ENCODE assay signal across 9 cellular contexts in genomic region chr19:18117692-18118378, GRCh38. TPM values are rescaled to one million over a fixed set of nuclear protein-coding genes. Genes with fewer than 3 reads are reported as not detected.
DNase-seq lines count a peak whose midpoint lies in the region; ATAC-seq, FAIRE-seq and TF ChIP-seq lines count a peak whose summit lies in the region.
"Had no signal": no experiment of that assay in that cellular context is flagged by ENCODE, and none has a peak within 500 bp of the region (broad histone marks: within the 10 kb centered on the region; RNA-seq: fewer than 3 reads in every experiment).

No MANE protein-coding gene starts in this region.

- peak overlapping the region; percentile 63 for H2AFZ ChIP-seq in keratinocyte (ENCODE audit: control insufficient read depth, low read length)

- H3K9me3 ChIP-seq in keratinocyte (ENCODE audit: control insufficient read depth, low read depth, low read length), result no peaks in the 10 kb centered on the region

- H4K20me1 ChIP-seq in keratinocyte (ENCODE audit: control insufficient read depth, extremely low read depth, insufficient read depth, low read length), result no peaks in the 10 kb centered on the region

- H3K4me2 ChIP-seq in keratinocyte (ENCODE audit: control insufficient read depth, extremely low read depth, insufficient read depth, low read depth, low read length), result peak overlapping the region; percentile 91

- no peaks in the 10 kb centered on the region for H3K36me3 ChIP-seq in keratinocyte (ENCODE audit: control insufficient read depth in 2 of 2, extremely low read depth in 1 of 2, insufficient read depth in 2 of 2, low read length in 2 of 2)

- H3K9ac ChIP-seq in keratinocyte (ENCODE audit: control insufficient read depth, extremely low read depth, insufficient read depth, low read length), result peak overlapping the region; percentile 75

- TF ChIP-seq CTCF in keratinocyte (optimal IDR thresholded peaks at IDR 0.05 in 1 of 3, IDR thresholded peaks at IDR 0.05 in 1 of 3, conservative IDR thresholded peaks at IDR 0.05 in 1 of 3; ENCODE audit: extremely low read depth in 1 of 3, insufficient read depth in 2 of 3, low read length in 3 of 3), result no peak

- H3K79me2 ChIP-seq in keratinocyte (ENCODE audit: control insufficient read depth, insufficient read depth, low read length), result no peaks in the 10 kb centered on the region

- H3K27me3 ChIP-seq in keratinocyte (ENCODE audit: control insufficient read depth, extremely low read depth, insufficient read depth, low read length), result no peaks in the 10 kb centered on the region

- no peaks in the 10 kb centered on the region for H3K9me1 ChIP-seq in keratinocyte (ENCODE audit: control insufficient read depth, extremely low read depth, insufficient read depth, low read length)

- peak overlapping the region; percentile 61 to 71 (median 66) for H3K4me3 ChIP-seq in keratinocyte (ENCODE audit: control insufficient read depth in 2 of 3, extremely low read depth in 1 of 3, insufficient read depth in 2 of 3, low read depth in 1 of 3, low read length in 3 of 3)

- FAIRE-seq in keratinocyte (lab: Jason Lieb, UNC), result no peak
- FAIRE-seq: G401.6 had no signal

- dilution Hi-C loops in keratinocyte (cut with MboI; ENCODE audit: extremely low pct_ligation_motif_present, low sequenced_read_pairs), result no loop called here

- ATAC-seq in HG03097 (IDR thresholded peaks at IDR 0.05; ENCODE audit: low FRiP score, unreplicated experiment), result peak; percentile 71

- peak overlapping the region; percentile 96 for H3K27ac ChIP-seq in caudate nucleus (ENCODE audit: low read depth, low read length)
- H3K27ac ChIP-seq in keratinocyte (ENCODE audit: control insufficient read depth, insufficient read depth, low read length), result no peak overlapping the region

- peaks cover 10% of the 10 kb centered on the region for H3K4me1 ChIP-seq in keratinocyte (ENCODE audit: control insufficient read depth, extremely low read depth, insufficient read depth, low read length)

- DNase-seq in SIG-M5 treated with dmso at 0.1 percent for 504 hours (lab: John Stamatoyannopoulos, UW; ENCODE audit: unreplicated experiment) (peak; percentile 81), SIG-M5 (lab: John Stamatoyannopoulos, UW) (no peak), NCI-H2227 treated with DMSO at 0.1 percent for 48 hours (lab: John Stamatoyannopoulos, UW) (peak; percentile 73), caudate nucleus (lab: John Stamatoyannopoulos, UW) (peak in 60 of 61 donors; percentile 17 to 93 (median 82)), keratinocyte (ENCODE audit: low read depth, low spot score) (no peak)
- peak; percentile 93 to 96 (median 94) for DNase-seq in activated CD4-positive, CD25-positive, alpha-beta regulatory T cell (lab: John Stamatoyannopoulos, UW)
- peak; percentile 85 to 92 for DNase-seq in stimulated activated CD4-positive, alpha-beta T cell treated with anti-CD3 and anti-CD28 coated beads, Interleukin-12 subunit alpha, Interleukin-12 subunit beta, amount 100 ng/mL, for 24 hours (ENCODE audit: low read depth in 2 of 2)

RNA-seq across cellular contexts. Expression of gene MAST3, which starts 20.3 kb away (rescaled TPM):
- 0.73 to 1.4 TPM (median 0.76 TPM) in 3 replicates for polyA plus RNA-seq in keratinocyte
- polyA plus RNA-seq in keratinocyte (2011; ENCODE audit: low read depth), result 1.8 TPM
- 0.86 and 1.5 TPM in 2 replicates for polyA plus RNA-seq in keratinocyte (2011; cell fraction: cytosol; rRNA removed)
- 3.7 and 4.3 TPM in 2 replicates for polyA plus RNA-seq in keratinocyte (2011; cell fraction: nucleus; rRNA removed)
- 1.9 and 2.3 TPM in 2 replicates for polyA plus RNA-seq in keratinocyte (2012; ENCODE audit: low replicate concordance)
- 1.6 to 7.7 TPM (median 2.5 TPM) in 3 replicates for polyA minus RNA-seq in keratinocyte
- polyA minus RNA-seq in keratinocyte (2011; cell fraction: cytosol; rRNA and poly(A)+ RNA removed), result 5.0 TPM
- 4.4 and 5.1 TPM in 2 replicates for polyA minus RNA-seq in keratinocyte (2011; cell fraction: nucleus; rRNA and poly(A)+ RNA removed)

RNA-seq across cellular contexts. Expression of gene IL12RB1, which starts 31.1 kb away (rescaled TPM):
- polyA plus RNA-seq in keratinocyte, result 0.09 TPM in 1 of 3 replicates, not detected in the others
- not detected for polyA plus RNA-seq in keratinocyte (2011; ENCODE audit: low read depth)
- 0.08 TPM in 1 of 2 replicates, not detected in the other for polyA plus RNA-seq in keratinocyte (2011; cell fraction: cytosol; rRNA removed)
- polyA plus RNA-seq in keratinocyte (2011; cell fraction: nucleus; rRNA removed), result 0.10 TPM in 1 of 2 replicates, not detected in the other
- 0.07 TPM in 1 of 2 replicates, not detected in the other for polyA plus RNA-seq in keratinocyte (2012; ENCODE audit: low replicate concordance)
- 0.36 to 0.46 TPM in 2 of 3 replicates, not detected in the other for polyA minus RNA-seq in keratinocyte
- not detected for polyA minus RNA-seq in keratinocyte (2011; cell fraction: cytosol; rRNA and poly(A)+ RNA removed)
- polyA minus RNA-seq in keratinocyte (2011; cell fraction: nucleus; rRNA and poly(A)+ RNA removed), result not detected in 2 replicates

RNA-seq across cellular contexts. Expression of gene PIK3R2, which starts 35.1 kb away (rescaled TPM):
- 12.4 to 19.6 TPM (median 13.9 TPM) in 3 replicates for polyA plus RNA-seq in keratinocyte
- polyA plus RNA-seq in keratinocyte (2011; ENCODE audit: low read depth), result 17.3 TPM
- 14.3 and 24.9 TPM in 2 replicates for polyA plus RNA-seq in keratinocyte (2011; cell fraction: cytosol; rRNA removed)
- 20.3 and 26.5 TPM in 2 replicates for polyA plus RNA-seq in keratinocyte (2011; cell fraction: nucleus; rRNA removed)
- 10.5 and 37.4 TPM in 2 replicates for polyA plus RNA-seq in keratinocyte (2012; ENCODE audit: low replicate concordance)
- 16.5 to 28.9 TPM (median 25.3 TPM) in 3 replicates for polyA minus RNA-seq in keratinocyte
- polyA minus RNA-seq in keratinocyte (2011; cell fraction: cytosol; rRNA and poly(A)+ RNA removed), result 30.9 TPM
- polyA minus RNA-seq in keratinocyte (2011; cell fraction: nucleus; rRNA and poly(A)+ RNA removed), result 17.0 and 22.8 TPM in 2 replicates

RNA-seq across cellular contexts. Expression of gene IFI30, which starts 55.8 kb away (rescaled TPM):
- polyA plus RNA-seq in keratinocyte, result 28.1 to 72.7 TPM (median 31.3 TPM) in 3 replicates
- 1.4 TPM for polyA plus RNA-seq in keratinocyte (2011; ENCODE audit: low read depth)
- polyA plus RNA-seq in keratinocyte (2011; cell fraction: cytosol; rRNA removed), result 35.2 and 51.3 TPM in 2 replicates
- polyA plus RNA-seq in keratinocyte (2011; cell fraction: nucleus; rRNA removed), result 40.5 and 44.3 TPM in 2 replicates
- polyA plus RNA-seq in keratinocyte (2012; ENCODE audit: low replicate concordance), result 24.7 and 25.7 TPM in 2 replicates
- polyA minus RNA-seq in keratinocyte, result 17.7 to 74.4 TPM (median 35.2 TPM) in 3 replicates
- 50.3 TPM for polyA minus RNA-seq in keratinocyte (2011; cell fraction: cytosol; rRNA and poly(A)+ RNA removed)
- polyA minus RNA-seq in keratinocyte (2011; cell fraction: nucleus; rRNA and poly(A)+ RNA removed), result 16.6 and 30.2 TPM in 2 replicates

Comparison
In these comparisons a context has a peak if more than half of its experiments do, and no peak if none do; other contexts are left out.
1. DNase-seq: peak in SIG-M5 treated with dmso at 0.1 percent for 504 hours (single experiment), NCI-H2227 treated with DMSO at 0.1 percent for 48 hours (single experiment), activated CD4-positive, CD25-positive, alpha-beta regulatory T cell (4 of 4), caudate nucleus (60 of 61) and stimulated activated CD4-positive, alpha-beta T cell treated with anti-CD3 and anti-CD28 coated beads, Interleukin-12 subunit alpha, Interleukin-12 subunit beta, amount 100 ng/mL, for 24 hours (2 of 2); none in SIG-M5 (single experiment) and keratinocyte (single experiment).